ENCODE assay signal across 10 cellular contexts in genomic region chr18:2857491-2858063, GRCh38. TPM values are rescaled to one million over a fixed set of nuclear protein-coding genes. Genes with fewer than 3 reads are reported as not detected.
DNase-seq lines count a peak whose midpoint lies in the region; ATAC-seq and TF ChIP-seq lines count a peak whose summit lies in the region.
"Had no signal": no experiment of that assay in that cellular context is flagged by ENCODE, and none has a peak within 500 bp of the region (broad histone marks: within the 10 kb centered on the region; RNA-seq: fewer than 3 reads in every experiment).

No MANE protein-coding gene starts in this region.

- no peak overlapping the region for H3K27ac Mint-ChIP-seq in activated naive CD8-positive, alpha-beta T cell treated with anti-CD3 and anti-CD28 coated beads, Interleukin-2, amount 50 U/mL, for 24 hours

- no peaks in the 10 kb centered on the region for H3K36me3 Mint-ChIP-seq in activated naive CD8-positive, alpha-beta T cell treated with anti-CD3 and anti-CD28 coated beads, Interleukin-2, amount 50 U/mL, for 24 hours (ENCODE audit: low read depth)

- H3K9me3 ChIP-seq in mesenchymal stem cell (ENCODE audit: control insufficient read depth, low read length) (no peaks in the 10 kb centered on the region), tibial nerve (peaks cover 0 to 8% (median 0%) of the 10 kb centered on the region in 4 donors)

- H3K27me3 ChIP-seq in HL-60 (ENCODE audit: insufficient read depth, poor library complexity, severe bottlenecking) (no peaks in the 10 kb centered on the region), mesenchymal stem cell (ENCODE audit: control insufficient read depth in 1 of 2, insufficient read depth in 1 of 2, low read length in 2 of 2) (peaks cover 0 to 8% of the 10 kb centered on the region in 2 experiments), tibial nerve (no peaks in the 10 kb centered on the region)

- H3K4me3 Mint-ChIP-seq in activated naive CD8-positive, alpha-beta T cell treated with anti-CD3 and anti-CD28 coated beads, Interleukin-2, amount 50 U/mL, for 24 hours = no peak overlapping the region

- TF ChIP-seq EP300 in tibial nerve (IDR thresholded peaks at IDR 0.05) = peak in 1 of 2 donors; percentile 92

- TF ChIP-seq CTCF in HL-60 (IDR thresholded peaks at IDR 0.05; ENCODE audit: insufficient read depth, low read length) (no peak), epithelial cell of esophagus (IDR thresholded peaks at IDR 0.05; ENCODE audit: insufficient read depth, low read depth, low read length, missing control alignments) (no peak), tibial nerve (IDR thresholded peaks at IDR 0.05) (peak in 2 of 5 experiments; percentile 20 to 27)

- DNase-seq in HL-60 (ENCODE audit: low read depth in 1 of 2, low spot score in 1 of 2) = peak; percentile 76 to 97
- peak; percentile 48 for DNase-seq in epithelial cell of esophagus (ENCODE audit: low read depth)
- peak; percentile 87 for DNase-seq in mesenchymal stem cell
- peak; percentile 80 to 91 for DNase-seq in tibial nerve (ENCODE audit: low spot score in 2 of 2)
- DNase-seq in NCI-H1092 (lab: John Stamatoyannopoulos, UW) = no peak
- DNase-seq in activated naive CD8-positive, alpha-beta T cell treated with anti-CD3 and anti-CD28 coated beads, Interleukin-2, amount 50 U/mL, for 24 hours = no peak
- DNase-seq: dermis blood vessel endothelial cell; stimulated activated CD4-positive, alpha-beta T cell treated with anti-CD3 and anti-CD28 coated beads, Interleukin-2, amount 100 ng/mL, for 24 hours had no signal

- no peaks in the 10 kb centered on the region for H3K4me1 ChIP-seq in mesenchymal stem cell (ENCODE audit: control insufficient read depth, insufficient read depth, low read depth, low read length)
- peaks cover 0 to 38% (median 5%) of the 10 kb centered on the region in 4 donors for H3K4me1 ChIP-seq in tibial nerve

- peaks cover 8% of the 10 kb centered on the region for H3K4me1 Mint-ChIP-seq in activated naive CD8-positive, alpha-beta T cell treated with anti-CD3 and anti-CD28 coated beads, Interleukin-2, amount 50 U/mL, for 24 hours

- H3K23ac ChIP-seq in mesenchymal stem cell (ENCODE audit: low read length in 2 of 2) = no peak overlapping the region

- H4K8ac ChIP-seq in mesenchymal stem cell (ENCODE audit: low read length) = no peak overlapping the region

- no peak for TF ChIP-seq POLR2A in tibial nerve (IDR thresholded peaks at IDR 0.05)

- H3K36me3 ChIP-seq in mesenchymal stem cell (ENCODE audit: control insufficient read depth in 1 of 2, insufficient read depth in 2 of 2, low read depth in 1 of 2, low read length in 2 of 2) (peaks cover 0 to 4% of the 10 kb centered on the region in 2 experiments), tibial nerve (no peaks in the 10 kb centered on the region)

- 29% methylated on average over 17 of the region's 17 CpGs for WGBS in mesenchymal stem cell
- 38 to 45% methylated on average over 17 of the region's 17 CpGs for WGBS in tibial nerve, 2 donors

- H4K91ac ChIP-seq in mesenchymal stem cell (ENCODE audit: low read length) = no peak overlapping the region

- H2AFZ ChIP-seq in mesenchymal stem cell (ENCODE audit: low read depth, low read length) = no peak overlapping the region

- no peak overlapping the region for H2BK120ac ChIP-seq in mesenchymal stem cell (ENCODE audit: low read depth, low read length)

- peak overlapping the region; percentile 51 for H3K27ac ChIP-seq in HL-60 (replicated peaks)
- H3K27ac ChIP-seq in mesenchymal stem cell (ENCODE audit: low read length, poor library complexity, severe bottlenecking) = no peak overlapping the region
- peak overlapping the region in 3 of 4 donors; percentile 37 to 85 (median 61) for H3K27ac ChIP-seq in tibial nerve

- no peak overlapping the region for H3K4me2 ChIP-seq in mesenchymal stem cell (ENCODE audit: low read length, poor library complexity, severe bottlenecking)

- H2AK5ac ChIP-seq in mesenchymal stem cell (ENCODE audit: low read length, severe bottlenecking) = no peak overlapping the region

- H3K14ac ChIP-seq in mesenchymal stem cell (ENCODE audit: low read length in 2 of 2) = no peak overlapping the region

- H2BK12ac ChIP-seq in mesenchymal stem cell (ENCODE audit: low read length in 2 of 2) = no peak overlapping the region

- peaks cover 7% of the 10 kb centered on the region for H3K27me3 Mint-ChIP-seq in activated naive CD8-positive, alpha-beta T cell treated with anti-CD3 and anti-CD28 coated beads, Interleukin-2, amount 50 U/mL, for 24 hours

- no peak overlapping the region for H2BK5ac ChIP-seq in mesenchymal stem cell (ENCODE audit: low read depth, low read length, poor library complexity, severe bottlenecking)

- peak overlapping the region; percentile 82 for H3K9ac ChIP-seq in mesenchymal stem cell (ENCODE audit: low read length)

- ATAC-seq in HG02759 (IDR thresholded peaks at IDR 0.05; ENCODE audit: unreplicated experiment) = no peak
- ATAC-seq in activated naive CD8-positive, alpha-beta T cell treated with anti-CD3 and anti-CD28 coated beads, Interleukin-2, amount 50 U/mL, for 24 hours = no peak
- ATAC-seq in GM19455 (IDR thresholded peaks at IDR 0.05; ENCODE audit: unreplicated experiment) = no peak

- H3K18ac ChIP-seq in mesenchymal stem cell (ENCODE audit: low read depth in 1 of 2, low read length in 2 of 2) = no peak overlapping the region

- no peak overlapping the region for H2BK15ac ChIP-seq in mesenchymal stem cell (ENCODE audit: low read depth, poor library complexity, severe bottlenecking)

- H3K9me3 Mint-ChIP-seq in activated naive CD8-positive, alpha-beta T cell treated with anti-CD3 and anti-CD28 coated beads, Interleukin-2, amount 50 U/mL, for 24 hours = no peaks in the 10 kb centered on the region

- H3K4ac ChIP-seq in mesenchymal stem cell (ENCODE audit: low read depth in 1 of 2, low read length in 2 of 2) = no peak overlapping the region

- H3K4me3 ChIP-seq in HL-60 (replicated peaks; ENCODE audit: insufficient read depth, low read length) (peak overlapping the region; percentile 15; the same call in 1 of the 2 replicates), epithelial cell of esophagus (ENCODE audit: low read length) (no peak overlapping the region), mesenchymal stem cell (ENCODE audit: insufficient read depth in 1 of 2, low read depth in 1 of 2, low read length in 2 of 2) (peak overlapping the region in 1 of 2 experiments; percentile 50), tibial nerve (no peak overlapping the region)

- no peaks in the 10 kb centered on the region for H3K79me1 ChIP-seq in mesenchymal stem cell (replicated peaks; ENCODE audit: low read length, poor library complexity, severe bottlenecking)

RNA-seq across cellular contexts. Expression of gene EMILIN2, which starts 10.8 kb away (rescaled TPM):
- polyA plus RNA-seq in mesenchymal stem cell (2013, experiment 1 of 2) = 3.7 TPM
- polyA plus RNA-seq in mesenchymal stem cell (2013, experiment 2 of 2) = 3.5 TPM
- 10 to 100 TPM; 29.1 to 70.8 (median 36.3) TPM for total RNA-seq in tibial nerve

Comparison
In these comparisons a context has a peak if more than half of its experiments do, and no peak if none do; other contexts are left out.
1. DNase-seq: peak in HL-60 (2 of 2), epithelial cell of esophagus (single experiment), mesenchymal stem cell (single experiment) and tibial nerve (2 of 2); none in NCI-H1092 (single experiment) and activated naive CD8-positive, alpha-beta T cell treated with anti-CD3 and anti-CD28 coated beads, Interleukin-2, amount 50 U/mL, for 24 hours (single experiment).